ENCODE assay signal across 8 cellular contexts in genomic region chr4:189631565-189631916, GRCh38.
DNase-seq lines count a peak whose midpoint lies in the region; ATAC-seq and TF ChIP-seq lines count a peak whose summit lies in the region.
"Not testable (repeated sequence)": the region's sequence is repeated elsewhere in the genome, so short reads cannot be mapped to it uniquely, and the experiment has no call there.

No MANE protein-coding gene starts in this region.

- 0 out of 2 replicates have a peak overlapping the region, but pooled peaks have one; percentile 28 for H3K4me2 ChIP-seq in BLaER1
- H3K4me2 ChIP-seq in OCI-LY3 (ENCODE audit: low read length), result not testable (repeated sequence)

- DNase-seq in activated CD4-positive, alpha-beta T cell treated with anti-CD3 and anti-CD28 coated beads for 36 hours, result peak; percentile 7
- DNase-seq in activated T-helper 1 cell treated with anti-CD3 and anti-CD28 coated beads, Interleukin-12 subunit alpha, Interleukin-12 subunit beta, Interleukin-2, Interleukin-4 antibody, amounts not matched to agents 30 ng/mL and 10 ng/mL and 1 ng/mL, durations not matched to agents 14 hours and 24 hours and 36 hours (ENCODE audit: low spot score), result peak; percentile 0
- DNase-seq in naive thymus-derived CD4-positive, alpha-beta T cell, result not testable (repeated sequence)

- ATAC-seq in GM18499 (IDR thresholded peaks at IDR 0.05; ENCODE audit: insufficient read depth, unreplicated experiment), result peak; percentile 12
- ATAC-seq in HG03565 (IDR thresholded peaks at IDR 0.05; ENCODE audit: unreplicated experiment), result peak; percentile 25
- ATAC-seq in activated CD4-positive, alpha-beta T cell treated with anti-CD3 and anti-CD28 coated beads for 36 hours, result not testable (repeated sequence)
- ATAC-seq in naive thymus-derived CD4-positive, alpha-beta T cell, result peak; percentile 10

- not testable (repeated sequence) for H3K9me3 Mint-ChIP-seq in activated CD4-positive, alpha-beta T cell treated with anti-CD3 and anti-CD28 coated beads for 36 hours (ENCODE audit: low read depth)
- H3K9me3 Mint-ChIP-seq in activated T-helper 1 cell treated with anti-CD3 and anti-CD28 coated beads, Interleukin-12 subunit alpha, Interleukin-12 subunit beta, Interleukin-2, Interleukin-4 antibody, amounts not matched to agents 30 ng/mL and 10 ng/mL and 1 ng/mL, durations not matched to agents 14 hours and 24 hours and 36 hours, result peaks cover 16% of the 10 kb centered on the region
- peaks cover 0 to 10% (median 0%) of the 10 kb centered on the region in 11 donors for H3K9me3 Mint-ChIP-seq in naive thymus-derived CD4-positive, alpha-beta T cell

- not testable (repeated sequence) for TF ChIP-seq CTCF in OCI-LY3 (IDR thresholded peaks at IDR 0.05; ENCODE audit: low read depth, low read length)

- H3K9ac ChIP-seq in BLaER1; OCI-LY3 (ENCODE audit: low read length): not testable (repeated sequence)

- not testable (repeated sequence) for H3K9me3 ChIP-seq in BLaER1; KOPT-K1 (ENCODE audit: insufficient read depth, low read length, poor library complexity, severe bottlenecking); OCI-LY3 (ENCODE audit: insufficient read depth, low read length); naive thymus-derived CD4-positive, alpha-beta T cell (ENCODE audit: control insufficient read depth in 2 of 3, low read length in 3 of 3)

- H2AFZ ChIP-seq in OCI-LY3 (ENCODE audit: low read depth, low read length), result not testable (repeated sequence)

- H3K4me1 ChIP-seq in BLaER1; OCI-LY3 (ENCODE audit: low read length); naive thymus-derived CD4-positive, alpha-beta T cell (ENCODE audit: control insufficient read depth in 2 of 2, insufficient read depth in 2 of 2, low read length in 2 of 2): not testable (repeated sequence)

- H3K36me3 ChIP-seq in BLaER1; KOPT-K1 (ENCODE audit: insufficient read depth, low read length); OCI-LY3 (replicated peaks; ENCODE audit: low read depth, low read length); naive thymus-derived CD4-positive, alpha-beta T cell (ENCODE audit: control insufficient read depth in 2 of 3, insufficient read depth in 3 of 3, low read length in 3 of 3): not testable (repeated sequence)

- H3K36me3 Mint-ChIP-seq in activated CD4-positive, alpha-beta T cell treated with anti-CD3 and anti-CD28 coated beads for 36 hours (ENCODE audit: low read depth); activated T-helper 1 cell treated with anti-CD3 and anti-CD28 coated beads, Interleukin-12 subunit alpha, Interleukin-12 subunit beta, Interleukin-2, Interleukin-4 antibody, amounts not matched to agents 30 ng/mL and 10 ng/mL and 1 ng/mL, durations not matched to agents 14 hours and 24 hours and 36 hours (ENCODE audit: low read depth); naive thymus-derived CD4-positive, alpha-beta T cell: not testable (repeated sequence)

- POLR2A ChIA-PET in activated CD4-positive, alpha-beta T cell treated with anti-CD3 and anti-CD28 coated beads for 36 hours (lab: Charles Lee); naive thymus-derived CD4-positive, alpha-beta T cell (lab: Charles Lee): not testable (repeated sequence)

- H3K4me1 Mint-ChIP-seq in activated CD4-positive, alpha-beta T cell treated with anti-CD3 and anti-CD28 coated beads for 36 hours; activated T-helper 1 cell treated with anti-CD3 and anti-CD28 coated beads, Interleukin-12 subunit alpha, Interleukin-12 subunit beta, Interleukin-2, Interleukin-4 antibody, amounts not matched to agents 30 ng/mL and 10 ng/mL and 1 ng/mL, durations not matched to agents 14 hours and 24 hours and 36 hours (ENCODE audit: low read depth); naive thymus-derived CD4-positive, alpha-beta T cell: not testable (repeated sequence)

- H4K20me1 ChIP-seq in BLaER1; OCI-LY3 (ENCODE audit: insufficient read depth, low read length): not testable (repeated sequence)

- intact Hi-C loops in activated CD4-positive, alpha-beta T cell treated with anti-CD3 and anti-CD28 coated beads for 36 hours (cut with DNase I, micrococcal nuclease); activated T-helper 1 cell treated with anti-CD3 and anti-CD28 coated beads, Interleukin-12 subunit alpha, Interleukin-12 subunit beta, Interleukin-2, Interleukin-4 antibody, amounts not matched to agents 30 ng/mL and 10 ng/mL and 1 ng/mL, durations not matched to agents 14 hours and 24 hours and 36 hours (cut with micrococcal nuclease); naive thymus-derived CD4-positive, alpha-beta T cell (cut with micrococcal nuclease): not testable (repeated sequence)

- not testable (repeated sequence) for H3K4me3 ChIP-seq in BLaER1; OCI-LY3 (ENCODE audit: low read length); naive thymus-derived CD4-positive, alpha-beta T cell (ENCODE audit: low read length)

- not testable (repeated sequence) for H3K27me3 Mint-ChIP-seq in activated CD4-positive, alpha-beta T cell treated with anti-CD3 and anti-CD28 coated beads for 36 hours; activated T-helper 1 cell treated with anti-CD3 and anti-CD28 coated beads, Interleukin-12 subunit alpha, Interleukin-12 subunit beta, Interleukin-2, Interleukin-4 antibody, amounts not matched to agents 30 ng/mL and 10 ng/mL and 1 ng/mL, durations not matched to agents 14 hours and 24 hours and 36 hours (ENCODE audit: insufficient read depth); naive thymus-derived CD4-positive, alpha-beta T cell

- CTCF ChIA-PET in activated CD4-positive, alpha-beta T cell treated with anti-CD3 and anti-CD28 coated beads for 36 hours (lab: Charles Lee); naive thymus-derived CD4-positive, alpha-beta T cell (lab: Charles Lee): not testable (repeated sequence)

- not testable (repeated sequence) for H3K27ac ChIP-seq in BLaER1; naive thymus-derived CD4-positive, alpha-beta T cell (ENCODE audit: low read depth, low read length)
- H3K27ac ChIP-seq in KOPT-K1 (ENCODE audit: low read depth, low read length, poor library complexity, severe bottlenecking) (peak overlapping the region; percentile 31), OCI-LY3 (ENCODE audit: low read length) (peak overlapping the region; percentile 75)

- not testable (repeated sequence) for H3K79me2 ChIP-seq in OCI-LY3 (ENCODE audit: low read length)

- H3K27ac Mint-ChIP-seq in activated CD4-positive, alpha-beta T cell treated with anti-CD3 and anti-CD28 coated beads for 36 hours; activated T-helper 1 cell treated with anti-CD3 and anti-CD28 coated beads, Interleukin-12 subunit alpha, Interleukin-12 subunit beta, Interleukin-2, Interleukin-4 antibody, amounts not matched to agents 30 ng/mL and 10 ng/mL and 1 ng/mL, durations not matched to agents 14 hours and 24 hours and 36 hours: not testable (repeated sequence)
- peak overlapping the region in 1 of 9 donors; percentile 23 for H3K27ac Mint-ChIP-seq in naive thymus-derived CD4-positive, alpha-beta T cell

- not testable (repeated sequence) for H3K27me3 ChIP-seq in BLaER1; OCI-LY3 (ENCODE audit: low read depth, low read length); naive thymus-derived CD4-positive, alpha-beta T cell (ENCODE audit: control insufficient read depth in 2 of 2, insufficient read depth in 2 of 2, low read length in 2 of 2)

- H3K4me3 Mint-ChIP-seq in activated CD4-positive, alpha-beta T cell treated with anti-CD3 and anti-CD28 coated beads for 36 hours; activated T-helper 1 cell treated with anti-CD3 and anti-CD28 coated beads, Interleukin-12 subunit alpha, Interleukin-12 subunit beta, Interleukin-2, Interleukin-4 antibody, amounts not matched to agents 30 ng/mL and 10 ng/mL and 1 ng/mL, durations not matched to agents 14 hours and 24 hours and 36 hours: not testable (repeated sequence)
- peak overlapping the region in 1 of 10 donors; percentile 48 for H3K4me3 Mint-ChIP-seq in naive thymus-derived CD4-positive, alpha-beta T cell
